ENCODE assay signal across 11 cellular contexts in the genomic region with DNA sequence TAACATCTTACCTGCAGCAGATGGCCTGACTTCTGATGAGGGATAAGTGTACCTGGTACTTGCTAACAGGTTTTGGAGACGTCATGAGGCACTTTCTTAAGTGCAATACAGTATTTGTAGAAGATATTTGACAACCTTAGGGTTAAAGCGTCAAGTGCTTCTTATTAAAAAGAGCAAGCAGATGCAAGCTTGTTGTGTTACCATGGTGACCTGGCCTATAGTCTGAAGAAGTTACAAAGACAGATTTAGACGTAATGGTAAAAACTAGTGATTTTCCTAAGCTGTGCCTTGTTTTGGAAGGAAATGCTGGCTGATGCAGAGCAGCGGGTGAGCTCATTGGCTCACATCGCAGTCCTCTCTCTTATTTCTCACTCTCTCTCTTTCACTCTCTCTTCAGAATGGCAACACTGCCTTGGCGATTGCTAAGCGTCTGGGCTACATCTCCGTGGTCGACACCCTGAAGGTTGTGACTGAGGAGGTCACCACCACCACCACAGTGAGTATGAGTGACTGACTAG.
DNase-seq lines count a peak whose midpoint lies in the region; ATAC-seq and TF ChIP-seq lines count a peak whose summit lies in the region.
"Had no signal": no experiment of that assay in that cellular context is flagged by ENCODE, and none has a peak within 500 bp of the region (broad histone marks: within the 10 kb centered on the region; RNA-seq: fewer than 3 reads in every experiment).

No MANE protein-coding gene starts in this region.

- intact Hi-C loops in gastrocnemius medialis (cut with DNase I; ENCODE audit: low total_unique reads) (no loop called here), lower leg skin (cut with DNase I; ENCODE audit: low total_unique reads) (no loop called here)

- H3K27me3 ChIP-seq in iPS-20b (ENCODE audit: insufficient read depth, low read length), result no peaks in the 10 kb centered on the region
- no peaks in the 10 kb centered on the region for H3K27me3 ChIP-seq in gastrocnemius medialis

- H3K27ac ChIP-seq in caudate nucleus (ENCODE audit: low read depth, low read length) (peak overlapping the region; percentile 86), iPS-20b (ENCODE audit: low read length) (no peak overlapping the region), gastrocnemius medialis (peak overlapping the region; percentile 5 to 54 (median 38))
- H3K27ac ChIP-seq: foreskin keratinocyte had no signal

- H3K4me1 ChIP-seq in iPS-20b (ENCODE audit: insufficient read depth, low read length), result peaks cover 41% of the 10 kb centered on the region
- H3K4me1 ChIP-seq in gastrocnemius medialis, result no peaks in the 10 kb centered on the region
- H3K4me1 ChIP-seq: foreskin keratinocyte had no signal

- peak overlapping the region; percentile 28; the same call in 1 of the 2 replicates for H3K9ac ChIP-seq in iPS-20b (ENCODE audit: low read depth, low read length)

- TF ChIP-seq CTCF in gastrocnemius medialis (IDR thresholded peaks at IDR 0.05 in 4 of 5, conservative IDR thresholded peaks at IDR 0.05 in 1 of 5) (no peak), lower leg skin (IDR thresholded peaks at IDR 0.05) (no peak)

- in situ Hi-C loops in gastrocnemius medialis (cut with MboI; ENCODE audit: low sequenced_read_pairs in 4 of 4), result loop anchor here in 2 of 4 donors (25.0 kb wide), 1 partner anchor 181 kb away; no protein-coding TSS in a partner anchor

- no peaks in the 10 kb centered on the region for H3K9me3 ChIP-seq in iPS-20b (ENCODE audit: insufficient read depth, low read depth, low read length)
- H3K9me3 ChIP-seq in gastrocnemius medialis, result no peaks in the 10 kb centered on the region

- 45 to 47% methylated on average over 9 of the region's 9 CpGs for WGBS in lower leg skin, 2 donors

- TF ChIP-seq POLR2A in gastrocnemius medialis (IDR thresholded peaks at IDR 0.05) (peak in 1 of 2 donors; percentile 24), lower leg skin (IDR thresholded peaks at IDR 0.05) (no peak)

- H3K4me3 ChIP-seq in iPS-20b (ENCODE audit: low read length) (peak overlapping the region; percentile 55), gastrocnemius medialis (peak overlapping the region in 2 of 4 donors; percentile 3 to 24), lower leg skin (ENCODE audit: low read depth, poor library complexity, severe bottlenecking) (no peak overlapping the region)

- DNase-seq in ELF-1 (ENCODE audit: low read depth, low spot score) (peak; percentile 27), caudate nucleus (lab: John Stamatoyannopoulos, UW) (peak in 25 of 61 donors; percentile 3 to 56 (median 20)), gastrocnemius medialis (no peak), SIG-M5 (lab: John Stamatoyannopoulos, UW) (no peak), lower leg skin (ENCODE audit: low spot score in 2 of 2) (no peak)
- DNase-seq: foreskin keratinocyte; NCI-H1092 treated with DMSO at 0.1 percent for 48 hours; stimulated activated CD4-positive, alpha-beta T cell treated with anti-CD3 and anti-CD28 coated beads, Interleukin-15, amount 100 ng/mL, for 24 hours had no signal

- peaks cover 27% of the 10 kb centered on the region for H3K36me3 ChIP-seq in iPS-20b (ENCODE audit: insufficient read depth, low read depth, low read length)
- H3K36me3 ChIP-seq in gastrocnemius medialis, result peaks cover 0 to 6% of the 10 kb centered on the region in 2 donors

- ATAC-seq in gastrocnemius medialis (peak; percentile 35 to 43), HG03097 (IDR thresholded peaks at IDR 0.05; ENCODE audit: low FRiP score, unreplicated experiment) (no peak), GM21619 (IDR thresholded peaks at IDR 0.05; ENCODE audit: unreplicated experiment) (no peak)
- ATAC-seq: foreskin keratinocyte had no signal

Comparison
In these comparisons a context has a peak if more than half of its experiments do, and no peak if none do; other contexts are left out.
1. ATAC-seq: peak in gastrocnemius medialis (2 of 2); none in HG03097 (single experiment) and GM21619 (single experiment).